ENCODE assay signal across 1 cellular context in genomic region chr4:151799417-151800030, GRCh38.
TF ChIP-seq lines count a peak whose summit lies in the region.

No MANE protein-coding gene starts in this region.

TF ChIP-seq in GM23338, 12 proteins besides CTCF, POLR2A, EP300 and RAD21 (continued from another document):
- TF ChIP-seq, protein P1, sequence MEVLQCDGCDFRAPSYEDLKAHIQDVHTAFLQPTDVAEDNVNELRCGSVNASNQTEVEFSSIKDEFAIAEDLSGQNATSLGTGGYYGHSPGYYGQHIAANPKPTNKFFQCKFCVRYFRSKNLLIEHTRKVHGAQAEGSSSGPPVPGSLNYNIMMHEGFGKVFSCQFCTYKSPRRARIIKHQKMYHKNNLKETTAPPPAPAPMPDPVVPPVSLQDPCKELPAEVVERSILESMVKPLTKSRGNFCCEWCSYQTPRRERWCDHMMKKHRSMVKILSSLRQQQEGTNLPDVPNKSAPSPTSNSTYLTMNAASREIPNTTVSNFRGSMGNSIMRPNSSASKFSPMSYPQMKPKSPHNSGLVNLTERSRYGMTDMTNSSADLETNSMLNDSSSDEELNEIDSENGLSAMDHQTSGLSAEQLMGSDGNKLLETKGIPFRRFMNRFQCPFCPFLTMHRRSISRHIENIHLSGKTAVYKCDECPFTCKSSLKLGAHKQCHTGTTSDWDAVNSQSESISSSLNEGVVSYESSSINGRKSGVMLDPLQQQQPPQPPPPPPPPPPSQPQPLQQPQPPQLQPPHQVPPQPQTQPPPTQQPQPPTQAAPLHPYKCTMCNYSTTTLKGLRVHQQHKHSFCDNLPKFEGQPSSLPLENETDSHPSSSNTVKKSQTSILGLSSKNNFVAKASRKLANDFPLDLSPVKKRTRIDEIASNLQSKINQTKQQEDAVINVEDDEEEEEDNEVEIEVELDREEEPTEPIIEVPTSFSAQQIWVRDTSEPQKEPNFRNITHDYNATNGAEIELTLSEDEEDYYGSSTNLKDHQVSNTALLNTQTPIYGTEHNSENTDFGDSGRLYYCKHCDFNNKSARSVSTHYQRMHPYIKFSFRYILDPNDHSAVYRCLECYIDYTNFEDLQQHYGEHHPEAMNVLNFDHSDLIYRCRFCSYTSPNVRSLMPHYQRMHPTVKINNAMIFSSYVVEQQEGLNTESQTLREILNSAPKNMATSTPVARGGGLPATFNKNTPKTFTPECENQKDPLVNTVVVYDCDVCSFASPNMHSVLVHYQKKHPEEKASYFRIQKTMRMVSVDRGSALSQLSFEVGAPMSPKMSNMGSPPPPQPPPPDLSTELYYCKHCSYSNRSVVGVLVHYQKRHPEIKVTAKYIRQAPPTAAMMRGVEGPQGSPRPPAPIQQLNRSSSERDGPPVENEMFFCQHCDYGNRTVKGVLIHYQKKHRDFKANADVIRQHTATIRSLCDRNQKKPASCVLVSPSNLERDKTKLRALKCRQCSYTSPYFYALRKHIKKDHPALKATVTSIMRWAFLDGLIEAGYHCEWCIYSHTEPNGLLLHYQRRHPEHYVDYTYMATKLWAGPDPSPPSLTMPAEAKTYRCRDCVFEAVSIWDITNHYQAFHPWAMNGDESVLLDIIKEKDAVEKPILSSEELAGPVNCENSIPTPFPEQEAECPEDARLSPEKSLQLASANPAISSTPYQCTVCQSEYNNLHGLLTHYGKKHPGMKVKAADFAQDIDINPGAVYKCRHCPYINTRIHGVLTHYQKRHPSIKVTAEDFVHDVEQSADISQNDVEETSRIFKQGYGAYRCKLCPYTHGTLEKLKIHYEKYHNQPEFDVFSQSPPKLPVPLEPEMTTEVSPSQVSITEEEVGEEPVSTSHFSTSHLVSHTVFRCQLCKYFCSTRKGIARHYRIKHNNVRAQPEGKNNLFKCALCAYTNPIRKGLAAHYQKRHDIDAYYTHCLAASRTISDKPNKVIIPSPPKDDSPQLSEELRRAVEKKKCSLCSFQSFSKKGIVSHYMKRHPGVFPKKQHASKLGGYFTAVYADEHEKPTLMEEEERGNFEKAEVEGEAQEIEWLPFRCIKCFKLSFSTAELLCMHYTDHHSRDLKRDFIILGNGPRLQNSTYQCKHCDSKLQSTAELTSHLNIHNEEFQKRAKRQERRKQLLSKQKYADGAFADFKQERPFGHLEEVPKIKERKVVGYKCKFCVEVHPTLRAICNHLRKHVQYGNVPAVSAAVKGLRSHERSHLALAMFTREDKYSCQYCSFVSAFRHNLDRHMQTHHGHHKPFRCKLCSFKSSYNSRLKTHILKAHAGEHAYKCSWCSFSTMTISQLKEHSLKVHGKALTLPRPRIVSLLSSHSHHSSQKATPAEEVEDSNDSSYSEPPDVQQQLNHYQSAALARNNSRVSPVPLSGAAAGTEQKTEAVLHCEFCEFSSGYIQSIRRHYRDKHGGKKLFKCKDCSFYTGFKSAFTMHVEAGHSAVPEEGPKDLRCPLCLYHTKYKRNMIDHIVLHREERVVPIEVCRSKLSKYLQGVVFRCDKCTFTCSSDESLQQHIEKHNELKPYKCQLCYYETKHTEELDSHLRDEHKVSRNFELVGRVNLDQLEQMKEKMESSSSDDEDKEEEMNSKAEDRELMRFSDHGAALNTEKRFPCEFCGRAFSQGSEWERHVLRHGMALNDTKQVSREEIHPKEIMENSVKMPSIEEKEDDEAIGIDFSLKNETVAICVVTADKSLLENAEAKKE (CRISPR knock-in tag; IDR thresholded peaks at IDR 0.05): no peak
- no peak for TF ChIP-seq JUNB (IDR thresholded peaks at IDR 0.05; ENCODE audit: unreplicated experiment)
- TF ChIP-seq EZH2 (IDR thresholded peaks at IDR 0.05; ENCODE audit: low read depth, unreplicated experiment): no peak
- TF ChIP-seq POLR2AphosphoS5 (IDR thresholded peaks at IDR 0.05; ENCODE audit: low read depth): no peak
- TF ChIP-seq ETS1 (IDR thresholded peaks at IDR 0.05): no peak
- TF ChIP-seq ZNF114 (CRISPR knock-in tag; IDR thresholded peaks at IDR 0.05): no peak
- no peak for TF ChIP-seq NANOG (IDR thresholded peaks at IDR 0.05; ENCODE audit: borderline replicate concordance)
- no peak for TF ChIP-seq EZH2phosphoT487 (IDR thresholded peaks at IDR 0.05; ENCODE audit: unreplicated experiment)
- no peak for TF ChIP-seq ZNF331 (CRISPR knock-in tag; IDR thresholded peaks at IDR 0.05; ENCODE audit: low read depth)
- TF ChIP-seq CREB1 (CRISPR knock-in tag; IDR thresholded peaks at IDR 0.05; ENCODE audit: low read depth): no peak
- TF ChIP-seq, protein P2, sequence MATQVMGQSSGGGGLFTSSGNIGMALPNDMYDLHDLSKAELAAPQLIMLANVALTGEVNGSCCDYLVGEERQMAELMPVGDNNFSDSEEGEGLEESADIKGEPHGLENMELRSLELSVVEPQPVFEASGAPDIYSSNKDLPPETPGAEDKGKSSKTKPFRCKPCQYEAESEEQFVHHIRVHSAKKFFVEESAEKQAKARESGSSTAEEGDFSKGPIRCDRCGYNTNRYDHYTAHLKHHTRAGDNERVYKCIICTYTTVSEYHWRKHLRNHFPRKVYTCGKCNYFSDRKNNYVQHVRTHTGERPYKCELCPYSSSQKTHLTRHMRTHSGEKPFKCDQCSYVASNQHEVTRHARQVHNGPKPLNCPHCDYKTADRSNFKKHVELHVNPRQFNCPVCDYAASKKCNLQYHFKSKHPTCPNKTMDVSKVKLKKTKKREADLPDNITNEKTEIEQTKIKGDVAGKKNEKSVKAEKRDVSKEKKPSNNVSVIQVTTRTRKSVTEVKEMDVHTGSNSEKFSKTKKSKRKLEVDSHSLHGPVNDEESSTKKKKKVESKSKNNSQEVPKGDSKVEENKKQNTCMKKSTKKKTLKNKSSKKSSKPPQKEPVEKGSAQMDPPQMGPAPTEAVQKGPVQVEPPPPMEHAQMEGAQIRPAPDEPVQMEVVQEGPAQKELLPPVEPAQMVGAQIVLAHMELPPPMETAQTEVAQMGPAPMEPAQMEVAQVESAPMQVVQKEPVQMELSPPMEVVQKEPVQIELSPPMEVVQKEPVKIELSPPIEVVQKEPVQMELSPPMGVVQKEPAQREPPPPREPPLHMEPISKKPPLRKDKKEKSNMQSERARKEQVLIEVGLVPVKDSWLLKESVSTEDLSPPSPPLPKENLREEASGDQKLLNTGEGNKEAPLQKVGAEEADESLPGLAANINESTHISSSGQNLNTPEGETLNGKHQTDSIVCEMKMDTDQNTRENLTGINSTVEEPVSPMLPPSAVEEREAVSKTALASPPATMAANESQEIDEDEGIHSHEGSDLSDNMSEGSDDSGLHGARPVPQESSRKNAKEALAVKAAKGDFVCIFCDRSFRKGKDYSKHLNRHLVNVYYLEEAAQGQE (IDR thresholded peaks at IDR 0.05; ENCODE audit: unreplicated experiment): no peak
TF ChIP-seq in GM23338: peak in this region for 0.
